ENCODE assay signal across 1 cellular context in the genomic region with DNA sequence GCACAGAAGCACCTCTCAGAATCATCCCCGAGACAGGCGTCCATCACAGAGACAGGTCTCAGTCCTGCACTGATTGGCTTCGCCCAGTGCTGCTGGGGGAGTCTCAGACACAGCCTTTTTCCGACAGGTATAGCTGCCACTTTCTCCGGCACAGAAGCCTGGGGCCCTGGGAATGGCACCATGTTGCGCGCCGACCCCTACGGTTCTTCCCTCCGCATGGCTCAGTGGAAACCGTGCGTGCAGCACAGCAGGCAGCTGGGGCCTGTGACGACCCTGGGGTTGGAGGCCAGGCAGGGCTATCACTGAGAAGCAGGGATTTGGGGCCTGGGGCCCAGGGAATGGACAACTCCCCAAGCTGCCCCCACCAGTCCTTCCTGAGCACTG.
TF ChIP-seq lines count a peak whose summit lies in the region.

No MANE protein-coding gene starts in this region.

TF ChIP-seq in IMR-90, 13 proteins besides CTCF, POLR2A, EP300 and RAD21:
- TF ChIP-seq BHLHE40 (IDR thresholded peaks at IDR 0.05; ENCODE audit: low read depth, low read length) = no peak
- no peak for TF ChIP-seq MAFK (IDR thresholded peaks at IDR 0.05; ENCODE audit: low read depth, low read length)
- TF ChIP-seq, protein P1, sequence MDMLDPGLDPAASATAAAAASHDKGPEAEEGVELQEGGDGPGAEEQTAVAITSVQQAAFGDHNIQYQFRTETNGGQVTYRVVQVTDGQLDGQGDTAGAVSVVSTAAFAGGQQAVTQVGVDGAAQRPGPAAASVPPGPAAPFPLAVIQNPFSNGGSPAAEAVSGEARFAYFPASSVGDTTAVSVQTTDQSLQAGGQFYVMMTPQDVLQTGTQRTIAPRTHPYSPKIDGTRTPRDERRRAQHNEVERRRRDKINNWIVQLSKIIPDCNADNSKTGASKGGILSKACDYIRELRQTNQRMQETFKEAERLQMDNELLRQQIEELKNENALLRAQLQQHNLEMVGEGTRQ (IDR thresholded peaks at IDR 0.05; ENCODE audit: low read depth, low read length) = no peak
- TF ChIP-seq MAZ (IDR thresholded peaks at IDR 0.05; ENCODE audit: borderline replicate concordance, low read depth, low read length) = no peak
- TF ChIP-seq FOS (IDR thresholded peaks at IDR 0.05; ENCODE audit: low read depth, low read length) = no peak
- no peak for TF ChIP-seq SMC3 (IDR thresholded peaks at IDR 0.05; ENCODE audit: low read depth, low read length)
- no peak for TF ChIP-seq RCOR1 (IDR thresholded peaks at IDR 0.05; ENCODE audit: insufficient replicate concordance, low read length)
- TF ChIP-seq CHD1 (IDR thresholded peaks at IDR 0.05; ENCODE audit: low read depth, low read length) = no peak
- TF ChIP-seq NFE2L2 (IDR thresholded peaks at IDR 0.05; ENCODE audit: low read depth, low read length) = no peak
- no peak for TF ChIP-seq CEBPB (IDR thresholded peaks at IDR 0.05; ENCODE audit: low read depth, low read length)
TF ChIP-seq in IMR-90: peak in this region for 0.
